ENCODE assay signal across 1 cellular context in the genomic region with DNA sequence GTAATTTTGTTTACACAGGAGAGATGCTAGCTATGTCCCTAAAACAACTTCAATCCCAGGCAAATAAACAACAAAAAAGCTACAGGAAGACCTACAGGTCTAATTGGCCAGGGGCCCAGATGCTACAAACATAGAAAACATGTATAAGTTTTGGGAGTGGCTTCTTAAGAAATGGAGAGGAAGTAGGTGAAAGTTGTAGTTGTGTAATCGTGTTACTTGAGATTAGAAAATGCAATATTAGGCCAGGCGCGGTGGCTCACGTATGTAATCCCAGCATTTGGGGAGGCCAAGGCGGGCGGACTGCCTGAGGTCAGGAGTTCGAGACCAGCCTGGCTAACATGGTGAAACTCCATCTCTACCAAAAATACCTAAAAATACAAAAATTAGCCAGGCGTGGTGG.
TF ChIP-seq lines count a peak whose summit lies in the region.

No MANE protein-coding gene starts in this region.

TF ChIP-seq in HCT116, 20 proteins besides CTCF, POLR2A, EP300 and RAD21 (continued from another document):
- TF ChIP-seq, protein P1, sequence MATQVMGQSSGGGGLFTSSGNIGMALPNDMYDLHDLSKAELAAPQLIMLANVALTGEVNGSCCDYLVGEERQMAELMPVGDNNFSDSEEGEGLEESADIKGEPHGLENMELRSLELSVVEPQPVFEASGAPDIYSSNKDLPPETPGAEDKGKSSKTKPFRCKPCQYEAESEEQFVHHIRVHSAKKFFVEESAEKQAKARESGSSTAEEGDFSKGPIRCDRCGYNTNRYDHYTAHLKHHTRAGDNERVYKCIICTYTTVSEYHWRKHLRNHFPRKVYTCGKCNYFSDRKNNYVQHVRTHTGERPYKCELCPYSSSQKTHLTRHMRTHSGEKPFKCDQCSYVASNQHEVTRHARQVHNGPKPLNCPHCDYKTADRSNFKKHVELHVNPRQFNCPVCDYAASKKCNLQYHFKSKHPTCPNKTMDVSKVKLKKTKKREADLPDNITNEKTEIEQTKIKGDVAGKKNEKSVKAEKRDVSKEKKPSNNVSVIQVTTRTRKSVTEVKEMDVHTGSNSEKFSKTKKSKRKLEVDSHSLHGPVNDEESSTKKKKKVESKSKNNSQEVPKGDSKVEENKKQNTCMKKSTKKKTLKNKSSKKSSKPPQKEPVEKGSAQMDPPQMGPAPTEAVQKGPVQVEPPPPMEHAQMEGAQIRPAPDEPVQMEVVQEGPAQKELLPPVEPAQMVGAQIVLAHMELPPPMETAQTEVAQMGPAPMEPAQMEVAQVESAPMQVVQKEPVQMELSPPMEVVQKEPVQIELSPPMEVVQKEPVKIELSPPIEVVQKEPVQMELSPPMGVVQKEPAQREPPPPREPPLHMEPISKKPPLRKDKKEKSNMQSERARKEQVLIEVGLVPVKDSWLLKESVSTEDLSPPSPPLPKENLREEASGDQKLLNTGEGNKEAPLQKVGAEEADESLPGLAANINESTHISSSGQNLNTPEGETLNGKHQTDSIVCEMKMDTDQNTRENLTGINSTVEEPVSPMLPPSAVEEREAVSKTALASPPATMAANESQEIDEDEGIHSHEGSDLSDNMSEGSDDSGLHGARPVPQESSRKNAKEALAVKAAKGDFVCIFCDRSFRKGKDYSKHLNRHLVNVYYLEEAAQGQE (IDR thresholded peaks at IDR 0.05; ENCODE audit: low read depth), result no peak
- TF ChIP-seq SP1 (IDR thresholded peaks at IDR 0.05; ENCODE audit: low read depth) (no peak; the same call in 1 of the 2 replicates), EGR1 (IDR thresholded peaks at IDR 0.05; ENCODE audit: low read depth) (no peak)
